In the genomic region with DNA sequence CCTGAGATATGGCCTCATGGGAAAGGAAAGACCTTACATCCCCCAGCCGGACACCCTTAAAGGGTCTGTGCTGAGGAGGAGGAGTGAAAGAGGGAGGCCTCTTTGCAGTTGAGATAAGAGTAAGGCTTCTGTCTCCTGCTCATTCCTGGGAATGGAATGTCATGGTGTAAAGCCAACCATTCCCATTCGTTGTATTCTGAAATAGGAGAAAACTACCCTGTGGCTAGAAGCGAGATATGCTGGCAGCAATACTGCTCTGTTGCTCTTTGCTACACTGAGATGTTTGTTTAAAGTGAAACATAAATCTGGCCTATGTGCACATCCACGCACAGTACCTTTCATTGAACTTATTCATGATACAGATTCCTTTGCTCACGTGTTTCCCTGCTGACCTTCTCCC, we compare ENCODE assay signal across 1 cellular context.
TF ChIP-seq lines count a peak whose summit lies in the region.

No MANE protein-coding gene starts in this region.

TF ChIP-seq in WTC11, 78 proteins besides CTCF, POLR2A, EP300 and RAD21 (continued from another document):
- TF ChIP-seq, protein P1, sequence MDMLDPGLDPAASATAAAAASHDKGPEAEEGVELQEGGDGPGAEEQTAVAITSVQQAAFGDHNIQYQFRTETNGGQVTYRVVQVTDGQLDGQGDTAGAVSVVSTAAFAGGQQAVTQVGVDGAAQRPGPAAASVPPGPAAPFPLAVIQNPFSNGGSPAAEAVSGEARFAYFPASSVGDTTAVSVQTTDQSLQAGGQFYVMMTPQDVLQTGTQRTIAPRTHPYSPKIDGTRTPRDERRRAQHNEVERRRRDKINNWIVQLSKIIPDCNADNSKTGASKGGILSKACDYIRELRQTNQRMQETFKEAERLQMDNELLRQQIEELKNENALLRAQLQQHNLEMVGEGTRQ (CRISPR knock-in tag; IDR thresholded peaks at IDR 0.05) = no peak
- TF ChIP-seq IRF2 (CRISPR knock-in tag; IDR thresholded peaks at IDR 0.05; ENCODE audit: borderline replicate concordance, low read depth) (no peak), SMAD3 (CRISPR knock-in tag; IDR thresholded peaks at IDR 0.05; ENCODE audit: borderline replicate concordance) (no peak)
- TF ChIP-seq, protein P2, sequence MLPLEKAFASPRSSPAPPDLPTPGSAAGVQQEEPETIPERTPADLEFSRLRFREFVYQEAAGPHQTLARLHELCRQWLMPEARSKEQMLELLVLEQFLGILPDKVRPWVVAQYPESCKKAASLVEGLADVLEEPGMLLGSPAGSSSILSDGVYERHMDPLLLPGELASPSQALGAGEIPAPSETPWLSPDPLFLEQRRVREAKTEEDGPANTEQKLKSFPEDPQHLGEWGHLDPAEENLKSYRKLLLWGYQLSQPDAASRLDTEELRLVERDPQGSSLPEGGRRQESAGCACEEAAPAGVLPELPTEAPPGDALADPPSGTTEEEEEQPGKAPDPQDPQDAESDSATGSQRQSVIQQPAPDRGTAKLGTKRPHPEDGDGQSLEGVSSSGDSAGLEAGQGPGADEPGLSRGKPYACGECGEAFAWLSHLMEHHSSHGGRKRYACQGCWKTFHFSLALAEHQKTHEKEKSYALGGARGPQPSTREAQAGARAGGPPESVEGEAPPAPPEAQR (CRISPR knock-in tag; IDR thresholded peaks at IDR 0.05) = no peak
